Comparison of ENCODE assay signal across 1 cellular context in genomic region chr3:169668957-169669681, GRCh38.
A peak's percentile ranks its signal among the peaks of the same experiment; 100 is the strongest.
TF ChIP-seq lines count a peak whose summit lies in the region.

No MANE protein-coding gene starts in this region.

TF ChIP-seq in HepG2, 621 proteins besides CTCF, POLR2A, EP300 and RAD21 (continued from another document and continues in another):
- TF ChIP-seq ZNF18 (CRISPR knock-in tag; IDR thresholded peaks at IDR 0.05; ENCODE audit: insufficient replicate concordance) = no peak
- no peak for TF ChIP-seq HOXA7 (CRISPR knock-in tag; IDR thresholded peaks at IDR 0.05)
- TF ChIP-seq EEA1 (CRISPR knock-in tag; IDR thresholded peaks at IDR 0.05; ENCODE audit: borderline replicate concordance) = peak; percentile 67; the same call in 1 of the 2 replicates
- peak; percentile 68 to 70 for TF ChIP-seq HMGXB4 (CRISPR knock-in tag; IDR thresholded peaks at IDR 0.05; ENCODE audit: borderline replicate concordance in 1 of 2, low read depth in 1 of 2)
- 0 out of 2 replicates have a peak, but pooled peaks have one; percentile 27 for TF ChIP-seq BCL6 (CRISPR knock-in tag; IDR thresholded peaks at IDR 0.05)
- TF ChIP-seq TFAP4 (IDR thresholded peaks at IDR 0.05; ENCODE audit: borderline replicate concordance, low read depth) = peak; percentile 55
- no peak for TF ChIP-seq RERE (CRISPR knock-in tag; IDR thresholded peaks at IDR 0.05; ENCODE audit: low read depth)
- no peak for TF ChIP-seq BATF2 (CRISPR knock-in tag; IDR thresholded peaks at IDR 0.05)
- no peak for TF ChIP-seq FUBP1 (CRISPR knock-in tag; IDR thresholded peaks at IDR 0.05; ENCODE audit: borderline replicate concordance)
- TF ChIP-seq KAT8 (CRISPR knock-in tag; IDR thresholded peaks at IDR 0.05) = no peak
- TF ChIP-seq ZNF556 (CRISPR knock-in tag; IDR thresholded peaks at IDR 0.05; ENCODE audit: borderline replicate concordance) = 0 out of 2 replicates have a peak, but pooled peaks have one; percentile 37
- TF ChIP-seq ZNF569 (CRISPR knock-in tag; IDR thresholded peaks at IDR 0.05; ENCODE audit: borderline replicate concordance) = no peak
- TF ChIP-seq SP4 (CRISPR knock-in tag; IDR thresholded peaks at IDR 0.05) = 0 out of 2 replicates have a peak, but pooled peaks have one; percentile 16
- no peak for TF ChIP-seq HOMEZ (CRISPR knock-in tag; IDR thresholded peaks at IDR 0.05; ENCODE audit: low read depth)
- no peak for TF ChIP-seq SETDB1 (CRISPR knock-in tag; IDR thresholded peaks at IDR 0.05; ENCODE audit: borderline replicate concordance)
- no peak for TF ChIP-seq MXI1 (IDR thresholded peaks at IDR 0.05; ENCODE audit: borderline replicate concordance, low read depth, low read length)
- peak; percentile 59; the same call in 1 of the 2 replicates for TF ChIP-seq ZNF547 (CRISPR knock-in tag; IDR thresholded peaks at IDR 0.05)
- no peak for TF ChIP-seq ZNF550 (CRISPR knock-in tag; IDR thresholded peaks at IDR 0.05; ENCODE audit: borderline replicate concordance)
- no peak for TF ChIP-seq HNF4A (CRISPR knock-in tag; IDR thresholded peaks at IDR 0.05)
- no peak for TF ChIP-seq TFDP1 (CRISPR knock-in tag; IDR thresholded peaks at IDR 0.05; ENCODE audit: borderline replicate concordance)
- TF ChIP-seq MXD1 (CRISPR knock-in tag; IDR thresholded peaks at IDR 0.05) = no peak
- no peak for TF ChIP-seq KDM5A (IDR thresholded peaks at IDR 0.05; ENCODE audit: borderline replicate concordance, low read length)
- no peak for TF ChIP-seq SOX6 (IDR thresholded peaks at IDR 0.05)
- TF ChIP-seq SOX6 (CRISPR knock-in tag; IDR thresholded peaks at IDR 0.05) = peak; percentile 26; the same call in 1 of the 2 replicates
- TF ChIP-seq LCORL (IDR thresholded peaks at IDR 0.05) = no peak
- peak; percentile 31; the same call in 1 of the 2 replicates for TF ChIP-seq LCORL (CRISPR knock-in tag; IDR thresholded peaks at IDR 0.05)
- TF ChIP-seq RARG (CRISPR knock-in tag; IDR thresholded peaks at IDR 0.05; ENCODE audit: low read depth) = no peak
- TF ChIP-seq KAT7 (CRISPR knock-in tag; IDR thresholded peaks at IDR 0.05; ENCODE audit: borderline replicate concordance) = no peak
- no peak for TF ChIP-seq ZNF841 (CRISPR knock-in tag; IDR thresholded peaks at IDR 0.05; ENCODE audit: borderline replicate concordance)
- TF ChIP-seq REXO4 (CRISPR knock-in tag; IDR thresholded peaks at IDR 0.05; ENCODE audit: borderline replicate concordance) = no peak
- TF ChIP-seq TEAD3 (CRISPR knock-in tag; optimal IDR thresholded peaks at IDR 0.05; ENCODE audit: borderline replicate concordance) = no peak
- peak; percentile 63; the same call in 1 of the 2 replicates for TF ChIP-seq KDM3A (CRISPR knock-in tag; IDR thresholded peaks at IDR 0.05; ENCODE audit: low read depth)
- peak; percentile 56 for TF ChIP-seq ZNF687 (CRISPR knock-in tag; IDR thresholded peaks at IDR 0.05)
- no peak for TF ChIP-seq ZFP62 (CRISPR knock-in tag; IDR thresholded peaks at IDR 0.05)
- TF ChIP-seq GPN1 (CRISPR knock-in tag; IDR thresholded peaks at IDR 0.05; ENCODE audit: borderline replicate concordance) = no peak
- TF ChIP-seq IKZF5 (CRISPR knock-in tag; IDR thresholded peaks at IDR 0.05) = peak; percentile 33; the same call in 1 of the 2 replicates
- TF ChIP-seq ZZZ3 (CRISPR knock-in tag; IDR thresholded peaks at IDR 0.05; ENCODE audit: borderline replicate concordance) = no peak
- no peak for TF ChIP-seq IRX3 (CRISPR knock-in tag; IDR thresholded peaks at IDR 0.05; ENCODE audit: borderline replicate concordance, low read depth)
